18 cellular contexts compared by ENCODE assay signal in the genomic region with DNA sequence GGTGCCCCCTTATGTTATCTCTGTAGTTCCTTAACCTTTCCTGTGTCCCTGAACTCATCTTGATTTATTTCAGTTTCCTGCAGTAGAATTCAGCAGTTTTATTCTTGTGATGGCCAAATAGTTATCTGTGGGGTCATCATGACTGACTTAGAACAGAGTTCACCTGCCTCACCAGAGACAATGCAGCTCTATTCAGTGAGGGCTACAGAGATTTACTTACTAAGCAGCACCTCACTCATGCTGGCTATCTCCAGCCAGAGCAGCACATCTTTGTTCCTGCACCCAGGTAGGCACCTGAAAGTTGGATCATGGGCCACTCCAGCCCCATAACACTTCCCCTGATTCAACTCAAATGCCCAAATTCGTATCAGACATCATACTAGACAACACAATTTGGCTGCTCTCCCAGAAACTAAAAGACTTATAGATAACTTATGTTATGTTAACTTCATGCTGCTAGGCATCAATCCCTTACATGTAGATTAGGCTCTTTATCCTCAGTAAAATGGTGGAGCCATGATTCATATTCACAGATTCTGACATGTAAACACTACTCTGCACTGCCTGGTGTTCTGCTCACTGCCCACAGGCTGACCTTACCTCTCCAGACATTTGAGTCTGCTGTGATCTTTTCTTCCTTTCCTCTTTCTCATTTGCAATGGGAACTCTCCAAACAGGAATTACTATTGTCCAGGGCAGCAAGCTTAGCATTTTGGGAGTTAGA. TPM values are rescaled to one million over a fixed set of nuclear protein-coding genes. Genes with fewer than 3 reads are reported as not detected.
A peak's percentile ranks its signal among the peaks of the same experiment; 100 is the strongest.
DNase-seq lines count a peak whose midpoint lies in the region; ATAC-seq and TF ChIP-seq lines count a peak whose summit lies in the region.
"Had no signal": no experiment of that assay in that cellular context is flagged by ENCODE, and none has a peak within 500 bp of the region (broad histone marks: within the 10 kb centered on the region; RNA-seq: fewer than 3 reads in every experiment).

No MANE protein-coding gene starts in this region.

- H3K27me3 ChIP-seq in BLaER1 = no peaks in the 10 kb centered on the region
- H3K27me3 ChIP-seq in brain microvascular endothelial cell (replicated peaks) = no peaks in the 10 kb centered on the region

- H3K4me3 ChIP-seq in BLaER1 (no peak overlapping the region), brain microvascular endothelial cell (ENCODE audit: low read depth, low read length) (no peak overlapping the region), fibroblast of villous mesenchyme (ENCODE audit: low read depth, low read length) (no peak overlapping the region)
- H3K4me3 ChIP-seq: PC-9 had no signal

- no peaks in the 10 kb centered on the region for H3K36me3 ChIP-seq in BLaER1
- no peaks in the 10 kb centered on the region for H3K36me3 ChIP-seq in brain microvascular endothelial cell (replicated peaks)

- no peak for ATAC-seq in HG03045 (IDR thresholded peaks at IDR 0.05; ENCODE audit: unreplicated experiment)

- peak overlapping the region; percentile 71 for H3K4me2 ChIP-seq in BLaER1
- H3K4me2 ChIP-seq: PC-9 had no signal

- H3K4me1 ChIP-seq in BLaER1 = peaks cover 36% of the 10 kb centered on the region

- no peaks in the 10 kb centered on the region for H4K20me1 ChIP-seq in BLaER1

- H3K9ac ChIP-seq in BLaER1 = no peak overlapping the region

- H3K27ac ChIP-seq in BLaER1 (no peak overlapping the region), brain microvascular endothelial cell (no peak overlapping the region)
- H3K27ac ChIP-seq: C4-2B, PC-9, RWPE1 had no signal

- DNase-seq in NCI-H226 (peak; percentile 4), brain microvascular endothelial cell (peak; percentile 18), fibroblast of villous mesenchyme (ENCODE audit: low read depth) (peak; percentile 22), ureter (ENCODE audit: low spot score) (no peak), EL (no peak), NOMO-1 treated with dmso at 0.1 percent for 144 hours (lab: John Stamatoyannopoulos, UW; ENCODE audit: unreplicated experiment) (no peak)
- DNase-seq: GDM1, H7, NCI-H1092 treated with DMSO at 0.1 percent for 48 hours, NCI-H146, NCI-H2081 treated with DMSO at 0.1 percent for 48 hours, NCI-H774, PC-9, SIG-M5 had no signal

- H3K9me3 ChIP-seq in BLaER1 = no peaks in the 10 kb centered on the region

- in situ Hi-C loops in brain microvascular endothelial cell (cut with HindIII; ENCODE audit: low pct_ligation_motif_present, low sequenced_read_pairs) = no loop called here

- TF ChIP-seq CTCF in brain microvascular endothelial cell (IDR thresholded peaks at IDR 0.05; ENCODE audit: low read depth, low read length, missing control alignments) (no peak), fibroblast of villous mesenchyme (IDR thresholded peaks at IDR 0.05; ENCODE audit: insufficient read depth, low read depth, low read length) (no peak)

RNA-seq across cellular contexts. Expression of a gene that starts 9.3 kb away (rescaled TPM):
- 51.8 and 60.6 TPM in 2 replicates for total RNA-seq in fibroblast of villous mesenchyme
- total RNA-seq in ureter = 92.7 TPM

Comparison
In these comparisons a context has a peak if more than half of its experiments do, and no peak if none do; other contexts are left out.
1. DNase-seq: peak in NCI-H226 (single experiment), brain microvascular endothelial cell (single experiment) and fibroblast of villous mesenchyme (single experiment); none in ureter (single experiment), EL (single experiment) and NOMO-1 treated with dmso at 0.1 percent for 144 hours (single experiment).